Comparison of ENCODE assay signal across 13 cellular contexts in the genomic region with DNA sequence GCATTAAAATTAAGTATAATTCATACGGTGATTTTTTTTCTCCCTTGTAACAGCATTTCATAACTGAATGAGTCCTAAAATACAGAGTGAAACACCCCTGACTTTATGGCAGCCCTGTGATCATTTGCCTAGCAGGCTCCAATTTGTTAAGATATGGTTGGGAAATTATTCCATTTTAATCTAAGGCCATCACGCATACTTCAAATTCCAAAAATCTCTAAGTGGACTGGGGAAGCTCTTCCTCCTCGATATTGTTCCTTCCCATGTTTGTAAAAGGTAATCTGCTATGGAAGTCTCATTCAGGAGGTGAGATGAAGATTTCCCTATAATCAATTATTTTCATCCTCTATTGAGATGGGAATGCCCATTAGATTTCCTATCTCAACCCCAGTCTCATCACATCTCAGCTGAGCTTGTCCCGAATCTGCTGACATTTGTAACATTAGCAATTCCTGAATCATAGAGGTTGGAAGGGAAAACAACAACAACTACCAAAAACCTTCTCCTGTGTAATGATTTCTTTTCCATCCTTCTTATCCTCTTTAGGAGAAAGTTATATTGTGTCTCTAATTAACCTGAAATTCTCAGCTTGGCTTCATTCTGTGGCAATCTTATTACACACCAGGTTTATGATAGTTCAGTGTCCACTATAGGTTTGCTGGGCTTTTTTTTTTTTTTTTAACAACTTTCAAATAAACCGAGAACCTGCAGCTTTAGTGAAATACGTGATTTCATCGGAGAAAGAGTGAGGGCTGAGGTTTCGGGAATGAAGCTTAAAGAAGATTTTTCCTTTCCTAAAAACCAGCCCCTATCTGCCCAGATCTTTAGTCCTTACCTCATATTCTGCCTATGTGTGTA. TPM values are rescaled to one million over a fixed set of nuclear protein-coding genes. Genes with fewer than 3 reads are reported as not detected.
DNase-seq lines count a peak whose midpoint lies in the region; ATAC-seq, FAIRE-seq and TF ChIP-seq lines count a peak whose summit lies in the region.
"Had no signal": no experiment of that assay in that cellular context is flagged by ENCODE, and none has a peak within 500 bp of the region (broad histone marks: within the 10 kb centered on the region; RNA-seq: fewer than 3 reads in every experiment).

No MANE protein-coding gene starts in this region.

- H3K9me3 Mint-ChIP-seq in CD4-positive, CD25-positive, alpha-beta regulatory T cell = peaks cover 0 to 23% (median 3%) of the 10 kb centered on the region in 7 donors
- no peaks in the 10 kb centered on the region for H3K9me3 Mint-ChIP-seq in effector memory CD8-positive, alpha-beta T cell

- H3K27me3 Mint-ChIP-seq in CD4-positive, CD25-positive, alpha-beta regulatory T cell = peaks cover 86% of the 10 kb centered on the region
- peaks cover 91 to 97% of the 10 kb centered on the region in 2 donors for H3K27me3 Mint-ChIP-seq in effector memory CD8-positive, alpha-beta T cell

- peaks cover 0 to 39% (median 16%) of the 10 kb centered on the region in 4 donors for H3K4me1 Mint-ChIP-seq in CD4-positive, CD25-positive, alpha-beta regulatory T cell
- peaks cover 9 to 15% of the 10 kb centered on the region in 2 donors for H3K4me1 Mint-ChIP-seq in effector memory CD8-positive, alpha-beta T cell (ENCODE audit: low read depth in 2 of 2)

- in situ Hi-C loops in gastrocnemius medialis (cut with MboI; ENCODE audit: low sequenced_read_pairs in 4 of 4) = loop anchor here in 2 of 4 donors (25.0 kb wide), 2 partner anchors 1066 to 1634 kb away; a partner anchor contains a TSS

- no peak overlapping the region for H3K4me3 ChIP-seq in CD4-positive, CD25-positive, alpha-beta regulatory T cell (ENCODE audit: low read depth, low read length)
- H3K4me3 ChIP-seq in SK-N-MC (peak overlapping the region; percentile 99), gastrocnemius medialis (peak overlapping the region in 3 of 4 donors; percentile 4 to 71 (median 69))

- peaks cover 55% of the 10 kb centered on the region for H3K27me3 ChIP-seq in CD4-positive, CD25-positive, alpha-beta regulatory T cell (ENCODE audit: control insufficient read depth, insufficient read depth, low read length)
- peaks cover 0 to 16% (median 16%) of the 10 kb centered on the region in 3 donors for H3K27me3 ChIP-seq in gastrocnemius medialis

- no peak for TF ChIP-seq POLR2A in gastrocnemius medialis (IDR thresholded peaks at IDR 0.05)
- TF ChIP-seq POLR2A in H54 (IDR thresholded peaks at IDR 0.05; ENCODE audit: low read depth, low read length) = no peak

- peaks cover 9% of the 10 kb centered on the region in 2 experiments for H3K9me3 ChIP-seq in CD4-positive, CD25-positive, alpha-beta regulatory T cell (ENCODE audit: control insufficient read depth in 2 of 2, low read length in 2 of 2)
- H3K9me3 ChIP-seq in SK-N-MC (ENCODE audit: low read depth, low read length) (no peaks in the 10 kb centered on the region), gastrocnemius medialis (no peaks in the 10 kb centered on the region)

- no peak for ATAC-seq in CD4-positive, CD25-positive, alpha-beta regulatory T cell (ENCODE audit: low read depth in 2 of 2)
- no peak for ATAC-seq in gastrocnemius medialis
- ATAC-seq in GM19328 (IDR thresholded peaks at IDR 0.05; ENCODE audit: unreplicated experiment) = no peak
- ATAC-seq in effector memory CD8-positive, alpha-beta T cell (replicated peaks) = no peak

- H3K27ac Mint-ChIP-seq in CD4-positive, CD25-positive, alpha-beta regulatory T cell = no peak overlapping the region
- H3K27ac Mint-ChIP-seq in effector memory CD8-positive, alpha-beta T cell = no peak overlapping the region

- no peak for DNase-seq in CD4-positive, CD25-positive, alpha-beta regulatory T cell
- no peak for DNase-seq in SK-N-MC (ENCODE audit: low read depth, low spot score)
- peak; percentile 58 for DNase-seq in iris pigment epithelial cell (ENCODE audit: low read depth)
- DNase-seq in gastrocnemius medialis = no peak
- DNase-seq in H54 (ENCODE audit: insufficient read length, low spot score) = no peak
- DNase-seq in OCI-M2 (lab: John Stamatoyannopoulos, UW; ENCODE audit: unreplicated experiment) = no peak
- no peak for DNase-seq in effector memory CD8-positive, alpha-beta T cell
- DNase-seq: activated naive CD4-positive, alpha-beta T cell; DMS53; NCI-H2081 had no signal

- intact Hi-C loops in gastrocnemius medialis (cut with DNase I; ENCODE audit: low total_unique reads) = loop anchor here (10.0 kb wide), 2 partner anchors 474 to 566 kb away; no protein-coding TSS in a partner anchor

- H3K9ac ChIP-seq in SK-N-MC (ENCODE audit: insufficient read length) = peak overlapping the region; percentile 61

- FAIRE-seq in H54 (lab: Jason Lieb, UNC) = no peak
- FAIRE-seq: HTR-8/SVneo had no signal

- no peaks in the 10 kb centered on the region for H3K36me3 Mint-ChIP-seq in CD4-positive, CD25-positive, alpha-beta regulatory T cell
- H3K36me3 Mint-ChIP-seq in effector memory CD8-positive, alpha-beta T cell (ENCODE audit: insufficient read depth) = peaks cover 3% of the 10 kb centered on the region

- no peaks in the 10 kb centered on the region for H3K36me3 ChIP-seq in CD4-positive, CD25-positive, alpha-beta regulatory T cell (ENCODE audit: control insufficient read depth, insufficient read depth, low read length)
- H3K36me3 ChIP-seq in SK-N-MC (ENCODE audit: insufficient read depth, low read length) (no peaks in the 10 kb centered on the region), gastrocnemius medialis (no peaks in the 10 kb centered on the region)

- H3K4me3 Mint-ChIP-seq in CD4-positive, CD25-positive, alpha-beta regulatory T cell = peak overlapping the region in 3 of 4 donors; percentile 18 to 83 (median 57)
- no peak overlapping the region for H3K4me3 Mint-ChIP-seq in effector memory CD8-positive, alpha-beta T cell

- no peak overlapping the region for H3K27ac ChIP-seq in CD4-positive, CD25-positive, alpha-beta regulatory T cell (ENCODE audit: insufficient read depth, low read length, poor library complexity, severe bottlenecking)
- H3K27ac ChIP-seq in SK-N-MC (no peak overlapping the region), gastrocnemius medialis (peak overlapping the region; percentile 86 to 93 (median 89))
- H3K27ac ChIP-seq: RWPE1 had no signal

- no peak for TF ChIP-seq CTCF in gastrocnemius medialis (IDR thresholded peaks at IDR 0.05 in 4 of 5, conservative IDR thresholded peaks at IDR 0.05 in 1 of 5)

- peaks cover 22% of the 10 kb centered on the region for H3K4me1 ChIP-seq in CD4-positive, CD25-positive, alpha-beta regulatory T cell (ENCODE audit: control insufficient read depth, insufficient read depth, low read length, poor library complexity, severe bottlenecking)
- no peaks in the 10 kb centered on the region for H3K4me1 ChIP-seq in gastrocnemius medialis

RNA-seq across cellular contexts. Expression of a gene that starts 2.2 kb away (rescaled TPM):
- total RNA-seq in CD4-positive, CD25-positive, alpha-beta regulatory T cell = not detected
- not detected for polyA plus RNA-seq in CD4-positive, CD25-positive, alpha-beta regulatory T cell
- 10 to 100 TPM in 1 of 4 donors, 1 to 10 TPM in 3; 4.3 to 14.6 (median 9.3) TPM for total RNA-seq in gastrocnemius medialis

Comparison
In these comparisons a context has a peak if more than half of its experiments do, and no peak if none do; other contexts are left out.
1. H3K27ac ChIP-seq: peak in gastrocnemius medialis (4 of 4); none in CD4-positive, CD25-positive, alpha-beta regulatory T cell (single experiment) and SK-N-MC (single experiment).
2. H3K4me3 Mint-ChIP-seq: peak in CD4-positive, CD25-positive, alpha-beta regulatory T cell (3 of 4); none in effector memory CD8-positive, alpha-beta T cell (0 of 2).